In the genomic region with DNA sequence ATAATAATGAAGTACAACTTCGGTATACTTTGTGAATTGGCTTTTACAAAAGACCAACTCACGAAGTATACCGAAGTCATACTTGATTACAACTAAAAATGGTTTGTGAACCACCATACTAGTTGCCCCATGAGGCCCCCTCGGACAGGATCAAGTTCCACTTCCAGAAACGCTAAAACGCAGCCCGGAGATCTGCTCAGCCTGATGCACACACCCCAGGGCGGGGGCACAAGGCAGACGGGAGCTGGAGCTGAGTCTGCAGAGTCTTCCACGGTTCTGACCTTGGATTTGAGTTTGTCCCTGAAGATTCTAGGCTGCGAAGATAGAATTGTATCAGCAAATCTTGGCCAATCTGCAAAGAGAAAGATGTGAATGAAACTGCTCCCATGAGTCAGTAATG, we compare ENCODE assay signal across 14 cellular contexts.
DNase-seq lines count a peak whose midpoint lies in the region; ATAC-seq and TF ChIP-seq lines count a peak whose summit lies in the region.
"Had no signal": no experiment of that assay in that cellular context is flagged by ENCODE, and none has a peak within 500 bp of the region (broad histone marks: within the 10 kb centered on the region; RNA-seq: fewer than 3 reads in every experiment).

No MANE protein-coding gene starts in this region.

- H3K27ac Mint-ChIP-seq in chondrocyte (ENCODE audit: unreplicated experiment), result no peak overlapping the region
- H3K27ac Mint-ChIP-seq: B cell; CD4-positive, alpha-beta T cell; H9; HFFc6 had no signal

- no peaks in the 10 kb centered on the region for H3K27me3 ChIP-seq in right cardiac atrium (ENCODE audit: control insufficient read depth, insufficient read depth)
- H3K27me3 ChIP-seq in HAP-1 (ENCODE audit: low read depth), result peaks cover 47% of the 10 kb centered on the region

- H3K9me3 ChIP-seq in right cardiac atrium (ENCODE audit: control insufficient read depth, low read length) (no peaks in the 10 kb centered on the region), HAP-1 (no peaks in the 10 kb centered on the region)

- TF ChIP-seq CTCF in chondrocyte (IDR thresholded peaks at IDR 0.05), result no peak

- intact Hi-C loops in right cardiac atrium (cut with DNase I) (no loop called here), cardiac septum (cut with DNase I) (no loop called here), sciatic nerve (cut with DNase I) (no loop called here)

- H3K36me3 Mint-ChIP-seq in chondrocyte (ENCODE audit: low read depth), result peaks cover 2% of the 10 kb centered on the region

- H3K4me1 Mint-ChIP-seq in chondrocyte (ENCODE audit: low read depth), result peaks cover 5% of the 10 kb centered on the region
- H3K4me1 Mint-ChIP-seq: B cell had no signal

- WGBS in right cardiac atrium, result 70% methylated on average over 11 of the region's 11 CpGs

- no peak overlapping the region for H3K4me3 Mint-ChIP-seq in chondrocyte (ENCODE audit: unreplicated experiment)
- H3K4me3 Mint-ChIP-seq: B cell; CD4-positive, alpha-beta T cell; H9; HFFc6 had no signal

- H3K4me1 ChIP-seq in right cardiac atrium (ENCODE audit: control insufficient read depth, insufficient read depth, low read length) (peaks cover 5% of the 10 kb centered on the region), HAP-1 (no peaks in the 10 kb centered on the region)

- H3K4me3 ChIP-seq in right cardiac atrium (ENCODE audit: low read length) (no peak overlapping the region), HAP-1 (no peak overlapping the region)

- no peaks in the 10 kb centered on the region for H3K36me3 ChIP-seq in HAP-1 (replicated peaks)

- ATAC-seq in right cardiac atrium (no peak), sciatic nerve (peak; percentile 45)

- DNase-seq in right cardiac atrium (peak in 2 of 3 donors; percentile 24 to 33), cardiac septum (ENCODE audit: low spot score) (no peak), chondrocyte (ENCODE audit: low spot score) (peak; percentile 68), sciatic nerve (ENCODE audit: low spot score) (no peak), NCI-H1930 (lab: John Stamatoyannopoulos, UW) (no peak), A172 (ENCODE audit: low spot score) (no peak), HAP-1 (ENCODE audit: low spot score in 2 of 2) (no peak)
- DNase-seq: C1 segment of cervical spinal cord; CD4-positive, alpha-beta T cell; DMS79; GOT3; H9; HFFc6 had no signal

- peaks cover 42% of the 10 kb centered on the region for H3K27me3 Mint-ChIP-seq in chondrocyte (ENCODE audit: low read depth)

- no peak overlapping the region for H3K27ac ChIP-seq in right cardiac atrium (ENCODE audit: low read length)

- no peaks in the 10 kb centered on the region for H3K9me3 Mint-ChIP-seq in chondrocyte (ENCODE audit: low read depth)
- H3K9me3 Mint-ChIP-seq: H9, HFFc6 had no signal

- in situ Hi-C loops in HAP-1 (cut with MboI; ENCODE audit: low sequenced_read_pairs), result no loop called here

Comparison
In these comparisons a context has a peak if more than half of its experiments do, and no peak if none do; other contexts are left out.
1. DNase-seq: peak in right cardiac atrium (2 of 3) and chondrocyte (single experiment); none in cardiac septum (single experiment), sciatic nerve (single experiment), NCI-H1930 (0 of 2), A172 (single experiment) and HAP-1 (0 of 2).